Comparison of ENCODE assay signal across 8 cellular contexts in the genomic region with DNA sequence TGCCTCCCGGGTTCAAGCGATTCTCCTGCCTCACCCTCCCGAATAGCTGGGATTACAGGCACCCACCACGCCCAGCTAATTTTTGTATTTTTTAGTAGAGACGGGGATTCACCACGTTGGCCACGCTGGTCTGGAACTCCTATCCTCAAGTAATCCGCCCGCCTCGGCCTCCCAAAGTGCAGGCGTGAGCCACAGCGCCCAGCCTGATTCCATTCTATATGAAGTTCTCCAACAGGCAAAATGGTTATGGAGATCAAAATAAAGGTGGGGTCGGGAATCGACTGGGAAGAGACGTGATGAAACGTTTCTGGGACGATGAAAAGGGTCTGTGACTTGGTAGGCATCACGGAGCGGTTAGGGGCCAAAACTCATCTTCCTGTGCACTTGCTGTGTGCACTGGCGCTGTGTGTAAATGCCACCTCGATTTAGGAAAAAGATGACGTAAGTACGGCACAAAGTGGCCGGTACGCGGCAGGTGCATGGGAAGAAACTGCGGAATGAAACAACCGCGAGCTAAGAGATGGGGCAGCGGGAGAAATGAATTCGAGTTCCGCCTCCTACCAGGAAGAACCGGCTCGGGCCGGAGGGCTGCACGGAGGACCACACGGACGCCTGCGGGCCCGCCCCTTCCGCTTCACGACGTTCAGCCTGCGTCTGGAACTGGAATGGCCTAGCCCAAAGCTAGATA. TPM values are rescaled to one million over a fixed set of nuclear protein-coding genes. Genes with fewer than 3 reads are reported as not detected.
DNase-seq lines count a peak whose midpoint lies in the region; ATAC-seq lines count a peak whose summit lies in the region.

No MANE protein-coding gene starts in this region.

- peak overlapping the region; percentile 100 for H3K27ac Mint-ChIP-seq in central memory CD8-positive, alpha-beta T cell (ENCODE audit: low read depth)

- H3K9me3 Mint-ChIP-seq in central memory CD8-positive, alpha-beta T cell, result no peaks in the 10 kb centered on the region

- peak; percentile 43 for ATAC-seq in GM18517 (IDR thresholded peaks at IDR 0.05; ENCODE audit: unreplicated experiment)
- peak; percentile 42 for ATAC-seq in HG03064 (IDR thresholded peaks at IDR 0.05; ENCODE audit: low read depth, unreplicated experiment)
- ATAC-seq in central memory CD8-positive, alpha-beta T cell (replicated peaks; ENCODE audit: extremely low read depth, poor library complexity, severe bottlenecking), result peak; percentile 63

- peak overlapping the region; percentile 89 for H3K4me3 Mint-ChIP-seq in central memory CD8-positive, alpha-beta T cell

- H3K27me3 Mint-ChIP-seq in central memory CD8-positive, alpha-beta T cell, result no peaks in the 10 kb centered on the region

- H3K4me1 Mint-ChIP-seq in central memory CD8-positive, alpha-beta T cell, result peaks cover 57% of the 10 kb centered on the region

- DNase-seq in A172 (ENCODE audit: low spot score) (peak; percentile 90), NCI-H2171 (lab: John Stamatoyannopoulos, UW) (peak; percentile 90), islet precursor cell (peak; percentile 97)
- DNase-seq in activated CD4-positive, CD25-positive, alpha-beta regulatory T cell treated with anti-CD3 and anti-CD28 coated beads, Interleukin-2, amount 50 U/mL, for 16 hours (ENCODE audit: low read depth, low spot score), result peak; percentile 77
- DNase-seq in central memory CD8-positive, alpha-beta T cell (ENCODE audit: low spot score in 2 of 2), result peak; percentile 77 to 90
- DNase-seq in stimulated activated CD4-positive, alpha-beta T cell treated with anti-CD3 and anti-CD28 coated beads, Interleukin-12 subunit alpha, Interleukin-12 subunit beta, amount 100 ng/mL, for 48 hours (ENCODE audit: low read depth in 2 of 3, low spot score in 1 of 3), result peak; percentile 81 to 88 (median 85)

- peaks cover 43% of the 10 kb centered on the region for H3K36me3 Mint-ChIP-seq in central memory CD8-positive, alpha-beta T cell (ENCODE audit: insufficient read depth)

RNA-seq across cellular contexts. Expression of gene TP53, which starts 1.6 kb away (rescaled TPM):
- 99.3 and 107 TPM in 2 replicates for total RNA-seq in A172 (2014; rRNA removed; shearing (Covaris generic))

RNA-seq across cellular contexts. Expression of gene WRAP53, which starts 2.6 kb away (rescaled TPM):
- total RNA-seq in A172 (2014; rRNA removed; shearing (Covaris generic)), result 26.0 and 27.4 TPM in 2 replicates

RNA-seq across cellular contexts. Expression of gene EFNB3, which starts 19.3 kb away (rescaled TPM):
- 7.6 and 11.3 TPM in 2 replicates for total RNA-seq in A172 (2014; rRNA removed; shearing (Covaris generic))

RNA-seq across cellular contexts. Expression of gene DNAH2, which starts 31.9 kb away (rescaled TPM):
- 0.17 TPM in 2 replicates for total RNA-seq in A172 (2014; rRNA removed; shearing (Covaris generic))

RNA-seq across cellular contexts. Expression of gene ATP1B2, which starts 35.0 kb away (rescaled TPM):
- not detected in 2 replicates for total RNA-seq in A172 (2014; rRNA removed; shearing (Covaris generic))

Comparison
In these comparisons a context has a peak if more than half of its experiments do, and no peak if none do; other contexts are left out.
1. Peak in every context shown above with its lines: DNase-seq and ATAC-seq.